30 cellular contexts compared by ENCODE assay signal in the genomic region with DNA sequence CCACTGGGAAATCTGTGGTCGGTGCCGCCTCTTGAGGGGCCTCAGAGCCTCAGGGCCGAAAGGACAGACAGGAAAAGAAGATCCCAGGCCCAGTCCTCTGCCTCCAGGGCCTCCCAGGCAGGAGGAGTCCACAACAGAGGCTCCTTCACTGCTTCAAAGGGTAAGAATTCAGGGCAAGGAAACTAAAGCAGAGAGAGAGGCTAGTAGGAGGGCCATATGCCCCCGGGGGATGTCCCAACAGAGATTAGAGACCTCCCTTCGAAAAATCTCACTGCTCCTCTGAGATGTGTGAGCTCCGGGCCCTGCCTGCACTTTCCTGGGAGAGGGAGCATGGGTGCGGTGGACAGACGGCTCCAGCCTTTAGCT.
"Had no signal": no experiment of that assay in that cellular context is flagged by ENCODE, and none has a peak within 500 bp of the region (broad histone marks: within the 10 kb centered on the region; RNA-seq: fewer than 3 reads in every experiment).

No MANE protein-coding gene starts in this region.

- H3K4me3 Mint-ChIP-seq: activated CD4-positive, alpha-beta T cell treated with anti-CD3 and anti-CD28 coated beads, Interleukin-2, amount 10 ng/mL, durations not matched to agents 24 days and 14 days; activated CD8-positive, alpha-beta T cell treated with anti-CD3 and anti-CD28 coated beads for 36 hours; activated naive CD8-positive, alpha-beta T cell treated with anti-CD3 and anti-CD28 coated beads, Interleukin-2, amount 10 ng/mL, durations not matched to agents 7 days and 5 days; activated T-cell treated with anti-CD3 and anti-CD28 coated beads, Interleukin-2, amount 50 U/mL, for 72 hours; activated T-helper 17 cell treated with anti-CD3 and anti-CD28 coated beads, Interleukin-2, amount 50 U/mL, for 72 hours; central memory CD8-positive, alpha-beta T cell had no signal

- DNase-seq: activated CD4-positive, alpha-beta T cell treated with anti-CD3 and anti-CD28 coated beads, Interleukin-2, amount 10 ng/mL, durations not matched to agents 24 days and 14 days; activated CD4-positive, alpha-beta T cell treated with anti-CD3 and anti-CD28 coated beads, Interleukin-2, amount 50 U/mL, for 4 hours; activated CD8-positive, alpha-beta T cell treated with anti-CD3 and anti-CD28 coated beads for 36 hours; activated effector memory CD4-positive, alpha-beta T cell treated with anti-CD3 and anti-CD28 coated beads, Interleukin-2, amount 50 U/mL, for 16 hours; activated naive CD4-positive, alpha-beta T cell; activated naive CD4-positive, alpha-beta T cell treated with anti-CD3 and anti-CD28 coated beads, Interleukin-2, amount 50 U/mL, for 16 hours; activated naive CD8-positive, alpha-beta T cell treated with anti-CD3 and anti-CD28 coated beads, Interleukin-2, amount 10 ng/mL, durations not matched to agents 7 days and 5 days; activated T-cell treated with anti-CD3 and anti-CD28 coated beads, Interleukin-2, amount 50 U/mL, for 1 hour; activated T-cell treated with anti-CD3 and anti-CD28 coated beads, Interleukin-2, amount 50 U/mL, for 72 hours; amygdala; MM.1S; MV-4-11; NCI-H1092; NCI-H1436 treated with DMSO at 0.1 percent for 48 hours; NCI-H1694 treated with DMSO at 0.1 percent for 48 hours; NCI-H2029; NCI-H345; NCI-H524 treated with DMSO at 0.1 percent for 48 hours; NCI-H748 treated with DMSO at 0.1 percent for 48 hours; PC-9; Right ventricle myocardium superior; SW 1271; T-helper 1 cell; T-helper 2 cell; T-helper 9 cell had no signal

- H3K4me1 ChIP-seq: ascending aorta had no signal

- H3K27ac ChIP-seq: ascending aorta, cardiac muscle cell, PC-9, RWPE1 had no signal

- H2AFZ ChIP-seq: PC-9 had no signal

- H3K4me1 Mint-ChIP-seq: activated CD4-positive, alpha-beta T cell treated with anti-CD3 and anti-CD28 coated beads, Interleukin-2, amount 10 ng/mL, durations not matched to agents 24 days and 14 days; activated naive CD8-positive, alpha-beta T cell treated with anti-CD3 and anti-CD28 coated beads, Interleukin-2, amount 10 ng/mL, durations not matched to agents 7 days and 5 days; activated T-helper 17 cell treated with anti-CD3 and anti-CD28 coated beads, Interleukin-2, amount 50 U/mL, for 72 hours; central memory CD8-positive, alpha-beta T cell had no signal

- H3K4me2 ChIP-seq: PC-9 had no signal

- ATAC-seq: activated CD8-positive, alpha-beta T cell treated with anti-CD3 and anti-CD28 coated beads for 36 hours; activated T-cell treated with anti-CD3 and anti-CD28 coated beads, Interleukin-2, amount 50 U/mL, for 72 hours; activated T-helper 17 cell treated with anti-CD3 and anti-CD28 coated beads, Interleukin-2, amount 50 U/mL, for 72 hours had no signal

- H3K27ac Mint-ChIP-seq: activated CD4-positive, alpha-beta T cell treated with anti-CD3 and anti-CD28 coated beads, Interleukin-2, amount 10 ng/mL, durations not matched to agents 24 days and 14 days; activated CD8-positive, alpha-beta T cell treated with anti-CD3 and anti-CD28 coated beads for 36 hours; activated naive CD8-positive, alpha-beta T cell treated with anti-CD3 and anti-CD28 coated beads, Interleukin-2, amount 10 ng/mL, durations not matched to agents 7 days and 5 days; activated T-cell treated with anti-CD3 and anti-CD28 coated beads, Interleukin-2, amount 50 U/mL, for 72 hours; activated T-helper 17 cell treated with anti-CD3 and anti-CD28 coated beads, Interleukin-2, amount 50 U/mL, for 72 hours had no signal

- H3K36me3 ChIP-seq: ascending aorta, cardiac muscle cell had no signal

- H3K27me3 ChIP-seq: ascending aorta, cardiac muscle cell had no signal

- H3K27me3 Mint-ChIP-seq: activated CD4-positive, alpha-beta T cell treated with anti-CD3 and anti-CD28 coated beads, Interleukin-2, amount 10 ng/mL, durations not matched to agents 24 days and 14 days had no signal

- H3K36me3 Mint-ChIP-seq: activated naive CD8-positive, alpha-beta T cell treated with anti-CD3 and anti-CD28 coated beads, Interleukin-2, amount 10 ng/mL, durations not matched to agents 7 days and 5 days had no signal

- H3K9me3 Mint-ChIP-seq: activated CD4-positive, alpha-beta T cell treated with anti-CD3 and anti-CD28 coated beads, Interleukin-2, amount 10 ng/mL, durations not matched to agents 24 days and 14 days; activated naive CD8-positive, alpha-beta T cell treated with anti-CD3 and anti-CD28 coated beads, Interleukin-2, amount 10 ng/mL, durations not matched to agents 7 days and 5 days had no signal

- H3K4me3 ChIP-seq: ascending aorta, cardiac muscle cell, PC-9 had no signal
